ENCODE assay signal across 1 cellular context in genomic region chr10:6173203-6173602, GRCh38.
TF ChIP-seq lines count a peak whose summit lies in the region.

No MANE protein-coding gene starts in this region.

TF ChIP-seq in HepG2, 621 proteins besides CTCF, POLR2A, EP300 and RAD21 (continued from another document and continues in another):
- TF ChIP-seq ARID5B (CRISPR knock-in tag; IDR thresholded peaks at IDR 0.05): no peak
- no peak for TF ChIP-seq HNF4A (CRISPR knock-in tag; IDR thresholded peaks at IDR 0.05)
- no peak for TF ChIP-seq HNRNPUL1 (IDR thresholded peaks at IDR 0.05; ENCODE audit: low read depth, low read length)
- no peak for TF ChIP-seq SMAD9 (CRISPR knock-in tag; IDR thresholded peaks at IDR 0.05)
- no peak for TF ChIP-seq ZNF83 (CRISPR knock-in tag; IDR thresholded peaks at IDR 0.05; ENCODE audit: borderline replicate concordance)
- no peak for TF ChIP-seq ZNF639 (CRISPR knock-in tag; conservative IDR thresholded peaks at IDR 0.05)
- 0 out of 4 replicates have a peak, but pooled peaks of 1 of the 2 experiments have one; percentile 25 for TF ChIP-seq HMGXB4 (CRISPR knock-in tag; IDR thresholded peaks at IDR 0.05; ENCODE audit: borderline replicate concordance in 1 of 2, low read depth in 1 of 2)
- TF ChIP-seq ATF1 (CRISPR knock-in tag; IDR thresholded peaks at IDR 0.05): no peak
- TF ChIP-seq SMC3 (IDR thresholded peaks at IDR 0.05; ENCODE audit: low read length): peak; percentile 31
- no peak for TF ChIP-seq SOX6 (IDR thresholded peaks at IDR 0.05)
- no peak for TF ChIP-seq SOX6 (CRISPR knock-in tag; IDR thresholded peaks at IDR 0.05)
- no peak for TF ChIP-seq ZSCAN20 (CRISPR knock-in tag; IDR thresholded peaks at IDR 0.05; ENCODE audit: borderline replicate concordance)
- no peak for TF ChIP-seq EED (CRISPR knock-in tag; IDR thresholded peaks at IDR 0.05)
- no peak for TF ChIP-seq BCL3 (CRISPR knock-in tag; IDR thresholded peaks at IDR 0.05)
- TF ChIP-seq ZMAT3 (CRISPR knock-in tag; conservative IDR thresholded peaks at IDR 0.05): no peak
- TF ChIP-seq ZNF605 (CRISPR knock-in tag; IDR thresholded peaks at IDR 0.05): 0 out of 2 replicates have a peak, but pooled peaks have one; percentile 32
- no peak for TF ChIP-seq ZNF747 (CRISPR knock-in tag; IDR thresholded peaks at IDR 0.05; ENCODE audit: borderline replicate concordance)
- no peak for TF ChIP-seq ZNF180 (CRISPR knock-in tag; IDR thresholded peaks at IDR 0.05; ENCODE audit: borderline replicate concordance, low read depth)
- TF ChIP-seq JARID2 (CRISPR knock-in tag; IDR thresholded peaks at IDR 0.05; ENCODE audit: insufficient replicate concordance): no peak
- no peak for TF ChIP-seq MEIS1 (CRISPR knock-in tag; IDR thresholded peaks at IDR 0.05; ENCODE audit: borderline replicate concordance)
- no peak for TF ChIP-seq KDM1A (CRISPR knock-in tag; IDR thresholded peaks at IDR 0.05)
- no peak for TF ChIP-seq DNMT3B (CRISPR knock-in tag; conservative IDR thresholded peaks at IDR 0.05)
- no peak for TF ChIP-seq ZNF407 (CRISPR knock-in tag; IDR thresholded peaks at IDR 0.05; ENCODE audit: not compliant biosample characterization)
- TF ChIP-seq THAP11 (CRISPR knock-in tag; IDR thresholded peaks at IDR 0.05): no peak
- no peak for TF ChIP-seq NONO (IDR thresholded peaks at IDR 0.05)
- TF ChIP-seq NONO (CRISPR knock-in tag; conservative IDR thresholded peaks at IDR 0.05): 0 out of 2 replicates have a peak, but pooled peaks have one; percentile 21
- TF ChIP-seq TERF1 (CRISPR knock-in tag; IDR thresholded peaks at IDR 0.05): no peak
- no peak for TF ChIP-seq TCF7L2 (IDR thresholded peaks at IDR 0.05; ENCODE audit: low read depth, low read length)
- TF ChIP-seq ZBTB4 (CRISPR knock-in tag; IDR thresholded peaks at IDR 0.05; ENCODE audit: borderline replicate concordance): no peak
- TF ChIP-seq GPN1 (CRISPR knock-in tag; IDR thresholded peaks at IDR 0.05; ENCODE audit: borderline replicate concordance): no peak
- 0 out of 2 replicates have a peak, but pooled peaks have one; percentile 14 for TF ChIP-seq TFAP4 (IDR thresholded peaks at IDR 0.05; ENCODE audit: borderline replicate concordance, low read depth)
- TF ChIP-seq STAT5B (CRISPR knock-in tag; IDR thresholded peaks at IDR 0.05): no peak
- no peak for TF ChIP-seq ZNF589 (CRISPR knock-in tag; conservative IDR thresholded peaks at IDR 0.05)
- TF ChIP-seq IRF1 (CRISPR knock-in tag; IDR thresholded peaks at IDR 0.05; ENCODE audit: low read depth): no peak
- no peak for TF ChIP-seq SP1 (IDR thresholded peaks at IDR 0.05)
- TF ChIP-seq SP1 (CRISPR knock-in tag; IDR thresholded peaks at IDR 0.05): no peak
